In the genomic region with DNA sequence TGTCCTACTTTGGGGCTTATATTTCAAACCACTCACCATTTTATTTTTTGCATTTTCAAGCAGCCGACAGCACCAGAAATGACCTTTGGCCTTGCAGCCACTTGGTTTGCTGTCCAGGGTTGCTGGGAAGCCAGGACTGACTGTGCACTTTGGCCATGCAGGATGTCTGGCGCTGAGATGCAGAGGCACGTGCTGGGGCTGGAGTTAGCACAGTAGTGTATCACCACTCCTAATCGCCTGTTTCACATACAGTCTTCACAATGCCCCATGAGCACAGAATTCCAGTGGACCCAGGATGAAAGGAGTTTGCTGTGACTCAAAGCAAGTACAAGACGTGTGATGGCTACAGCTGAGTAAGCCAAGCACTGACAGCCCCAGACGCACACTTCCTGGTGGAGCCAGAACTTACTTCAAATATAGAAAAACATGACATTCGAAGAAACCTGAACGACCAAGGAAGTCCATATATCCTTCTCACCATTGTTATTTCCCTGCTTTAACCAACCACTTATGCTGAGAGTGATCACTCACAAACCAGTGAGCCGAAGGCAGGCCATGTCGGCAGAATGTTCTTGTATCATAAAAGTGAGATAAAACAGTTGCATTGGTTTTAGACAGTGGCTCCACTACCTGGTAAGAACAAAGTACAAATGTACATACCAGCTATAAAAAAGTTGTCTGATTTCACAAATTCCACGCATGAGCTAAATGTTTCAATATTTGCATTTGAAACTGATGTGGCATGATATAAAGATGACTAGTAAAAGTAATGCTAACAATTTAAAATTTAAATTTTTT, we compare ENCODE assay signal across 19 cellular contexts. TPM values are rescaled to one million over a fixed set of nuclear protein-coding genes. Genes with fewer than 3 reads are reported as not detected.
DNase-seq lines count a peak whose midpoint lies in the region; ATAC-seq, FAIRE-seq and TF ChIP-seq lines count a peak whose summit lies in the region.
"Had no signal": no experiment of that assay in that cellular context is flagged by ENCODE, and none has a peak within 500 bp of the region (broad histone marks: within the 10 kb centered on the region; RNA-seq: fewer than 3 reads in every experiment).

No MANE protein-coding gene starts in this region.

- H3K4me1 ChIP-seq in Peyer's patch, result no peaks in the 10 kb centered on the region
- H3K4me1 ChIP-seq in hepatocyte (ENCODE audit: insufficient read depth), result peaks cover 11% of the 10 kb centered on the region
- H3K4me1 ChIP-seq in mucosa of descending colon (ENCODE audit: low read depth), result peaks cover 11% of the 10 kb centered on the region
- no peaks in the 10 kb centered on the region for H3K4me1 ChIP-seq in small intestine (ENCODE audit: control insufficient read depth in 2 of 2, insufficient read depth in 1 of 2, low read depth in 1 of 2, low read length in 1 of 2)
- H3K4me1 ChIP-seq: SJCRH30 had no signal

- TF ChIP-seq POLR2A in Peyer's patch (IDR thresholded peaks at IDR 0.05), result no peak

- DNase-seq in Peyer's patch (peak in 2 of 3 donors; percentile 81), hepatocyte (ENCODE audit: low spot score) (peak; percentile 81), mucosa of descending colon (peak; percentile 50 to 72 (median 64)), small intestine (peak; percentile 88), NCI-H2171 treated with DMSO at 0.1 percent for 48 hours (lab: John Stamatoyannopoulos, UW) (no peak)
- no peak for DNase-seq in stimulated activated CD4-positive, alpha-beta T cell treated with anti-CD3 and anti-CD28 coated beads, Interleukin-2, amount 100 ng/mL, for 48 hours
- DNase-seq: C1 segment of cervical spinal cord, MV-4-11, NCI-H1417, NCI-H1930, NCI-H345, NCI-H524 treated with DMSO at 0.1 percent for 48 hours, PC-9, SJCRH30 had no signal

- H3K9me3 ChIP-seq in Peyer's patch (peaks cover 0 to 4% (median 0%) of the 10 kb centered on the region in 4 donors), hepatocyte (ENCODE audit: low read depth) (no peaks in the 10 kb centered on the region), mucosa of descending colon (no peaks in the 10 kb centered on the region), small intestine (ENCODE audit: control insufficient read depth, low read depth) (no peaks in the 10 kb centered on the region)
- H3K9me3 ChIP-seq: SJCRH30 had no signal

- no peak for FAIRE-seq in small intestine (lab: Jason Lieb, UNC)
- FAIRE-seq: G401.6, GM19239 had no signal

- H3K4me2 ChIP-seq in hepatocyte, result no peak overlapping the region
- H3K4me2 ChIP-seq: KMS-11, PC-9 had no signal

- H3K27ac ChIP-seq in Peyer's patch (peak overlapping the region in 2 of 4 donors; percentile 37 to 49), hepatocyte (peak overlapping the region; percentile 89), small intestine (ENCODE audit: low read depth in 1 of 2, low read length in 1 of 2) (no peak overlapping the region)
- H3K27ac ChIP-seq: KMS-11, PC-9, SJCRH30 had no signal

- H3K36me3 ChIP-seq in Peyer's patch, result no peaks in the 10 kb centered on the region
- no peaks in the 10 kb centered on the region for H3K36me3 ChIP-seq in hepatocyte (replicated peaks; ENCODE audit: insufficient read depth, low read depth)
- no peaks in the 10 kb centered on the region for H3K36me3 ChIP-seq in mucosa of descending colon (ENCODE audit: low read depth)
- no peaks in the 10 kb centered on the region for H3K36me3 ChIP-seq in small intestine (ENCODE audit: control insufficient read depth in 2 of 2, insufficient read depth in 2 of 2, low read length in 2 of 2)
- H3K36me3 ChIP-seq: SJCRH30 had no signal

- H3K79me2 ChIP-seq in hepatocyte, result no peaks in the 10 kb centered on the region

- no peak overlapping the region for H3K4me3 ChIP-seq in Peyer's patch
- no peak overlapping the region for H3K4me3 ChIP-seq in hepatocyte
- H3K4me3 ChIP-seq in mucosa of descending colon, result no peak overlapping the region
- no peak overlapping the region for H3K4me3 ChIP-seq in small intestine (ENCODE audit: low read depth in 1 of 2, low read length in 2 of 2)
- H3K4me3 ChIP-seq: PC-9, SJCRH30 had no signal

- ATAC-seq in mucosa of descending colon (peak; percentile 85), GM18502 (IDR thresholded peaks at IDR 0.05; ENCODE audit: poor library complexity, unreplicated experiment) (no peak), GM19324 (IDR thresholded peaks at IDR 0.05; ENCODE audit: low FRiP score, unreplicated experiment) (no peak)

- H3K27me3 ChIP-seq in Peyer's patch (no peaks in the 10 kb centered on the region), hepatocyte (no peaks in the 10 kb centered on the region), small intestine (ENCODE audit: control insufficient read depth in 2 of 2, insufficient read depth in 2 of 2, low read length in 2 of 2) (no peaks in the 10 kb centered on the region)
- H3K27me3 ChIP-seq: SJCRH30 had no signal

- H2AFZ ChIP-seq in hepatocyte, result no peak overlapping the region
- H2AFZ ChIP-seq: PC-9 had no signal

- H3K9me2 ChIP-seq in hepatocyte (replicated peaks; ENCODE audit: insufficient read depth), result no peaks in the 10 kb centered on the region

- TF ChIP-seq CTCF in Peyer's patch (IDR thresholded peaks at IDR 0.05) (no peak), hepatocyte (IDR thresholded peaks at IDR 0.05; ENCODE audit: poor library complexity) (no peak), mucosa of descending colon (IDR thresholded peaks at IDR 0.05) (no peak)

- intact Hi-C loops in mucosa of descending colon (cut with DNase I, micrococcal nuclease), result no loop called here

- no peaks in the 10 kb centered on the region for H4K20me1 ChIP-seq in hepatocyte (ENCODE audit: insufficient read depth, poor library complexity, severe bottlenecking)

- 62% methylated on average over 11 of the region's 11 CpGs for WGBS in hepatocyte (ENCODE audit: low lambda C conversion rate, missing lambda C conversion rate)
- 14 to 50% (median 30%) methylated on average over 11 of the region's 11 CpGs for WGBS in small intestine, 3 donors

RNA-seq across cellular contexts. Expression of gene OCA2, which starts 16.0 kb away (rescaled TPM):
- total RNA-seq in Peyer's patch (1 to 10 TPM in 2 of 4 donors, not detected in 2; 1.4 to 3.0 TPM), hepatocyte (22.6 and 25.1 TPM in 2 replicates), mucosa of descending colon (under 1 TPM in 2 of 3 donors, not detected in 1; 0.22 to 0.32 TPM)
- polyA plus RNA-seq in hepatocyte (19.8 and 27.7 TPM in 2 replicates), small intestine (under 1 TPM in 1 of 3 donors, not detected in 2; 0.07 TPM)
- total RNA-seq: PC-9, SJCRH30 had no signal

Comparison
In these comparisons a context has a peak if more than half of its experiments do, and no peak if none do; other contexts are left out.
1. DNase-seq: peak in Peyer's patch (2 of 3), hepatocyte (single experiment), mucosa of descending colon (3 of 3) and small intestine (single experiment); none in stimulated activated CD4-positive, alpha-beta T cell treated with anti-CD3 and anti-CD28 coated beads, Interleukin-2, amount 100 ng/mL, for 48 hours (0 of 2) and NCI-H2171 treated with DMSO at 0.1 percent for 48 hours (single experiment).